ENCODE assay signal across 17 cellular contexts in genomic region chr1:229526695-229527094, GRCh38.
"Had no signal": no experiment of that assay in that cellular context is flagged by ENCODE, and none has a peak within 500 bp of the region (broad histone marks: within the 10 kb centered on the region; RNA-seq: fewer than 3 reads in every experiment).

No MANE protein-coding gene starts in this region.

- DNase-seq: effector CD4-positive, alpha-beta T cell; foreskin melanocyte; kidney; left cardiac atrium; left ventricle myocardium superior; mesendoderm; naive B cell; psoas muscle; retina; right lobe of liver; stimulated activated CD4-positive, alpha-beta T cell treated with anti-CD3 and anti-CD28 coated beads, Interleukin-15, amount 100 ng/mL, for 24 hours; stimulated activated CD4-positive, alpha-beta T cell treated with anti-CD3 and anti-CD28 coated beads, Interleukin-1b, Interleukin-23, amount 100 ng/mL, for 48 hours; stimulated activated CD4-positive, alpha-beta T cell treated with anti-CD3 and anti-CD28 coated beads, Interleukin-4, amount 100 ng/mL, for 24 hours; stomach; trophoblast cell had no signal

- H3K27ac Mint-ChIP-seq: nephron; stimulated activated memory B cell treated with anti-CD40 and anti-IgM and Interleukin-4, amounts not matched to agents 10 μg/mL and 1 μg/mL and 100 μg/mL, for 72 hours had no signal

- H3K4me1 Mint-ChIP-seq: naive B cell, nephron had no signal

- ATAC-seq: left cardiac atrium; left ventricle myocardium superior; psoas muscle; right lobe of liver; stimulated activated memory B cell treated with anti-CD40 and anti-IgM and Interleukin-4, amounts not matched to agents 10 μg/mL and 1 μg/mL and 100 μg/mL, for 72 hours had no signal

- H3K27me3 Mint-ChIP-seq: naive B cell; stimulated activated memory B cell treated with anti-CD40 and anti-IgM and Interleukin-4, amounts not matched to agents 10 μg/mL and 1 μg/mL and 100 μg/mL, for 72 hours had no signal

- FAIRE-seq: kidney had no signal

- H3K9me3 Mint-ChIP-seq: naive B cell; nephron; stimulated activated memory B cell treated with anti-CD40 and anti-IgM and Interleukin-4, amounts not matched to agents 10 μg/mL and 1 μg/mL and 100 μg/mL, for 72 hours had no signal

- H3K4me3 Mint-ChIP-seq: naive B cell; nephron; stimulated activated memory B cell treated with anti-CD40 and anti-IgM and Interleukin-4, amounts not matched to agents 10 μg/mL and 1 μg/mL and 100 μg/mL, for 72 hours had no signal
